Comparison of ENCODE assay signal across 8 cellular contexts in the genomic region with DNA sequence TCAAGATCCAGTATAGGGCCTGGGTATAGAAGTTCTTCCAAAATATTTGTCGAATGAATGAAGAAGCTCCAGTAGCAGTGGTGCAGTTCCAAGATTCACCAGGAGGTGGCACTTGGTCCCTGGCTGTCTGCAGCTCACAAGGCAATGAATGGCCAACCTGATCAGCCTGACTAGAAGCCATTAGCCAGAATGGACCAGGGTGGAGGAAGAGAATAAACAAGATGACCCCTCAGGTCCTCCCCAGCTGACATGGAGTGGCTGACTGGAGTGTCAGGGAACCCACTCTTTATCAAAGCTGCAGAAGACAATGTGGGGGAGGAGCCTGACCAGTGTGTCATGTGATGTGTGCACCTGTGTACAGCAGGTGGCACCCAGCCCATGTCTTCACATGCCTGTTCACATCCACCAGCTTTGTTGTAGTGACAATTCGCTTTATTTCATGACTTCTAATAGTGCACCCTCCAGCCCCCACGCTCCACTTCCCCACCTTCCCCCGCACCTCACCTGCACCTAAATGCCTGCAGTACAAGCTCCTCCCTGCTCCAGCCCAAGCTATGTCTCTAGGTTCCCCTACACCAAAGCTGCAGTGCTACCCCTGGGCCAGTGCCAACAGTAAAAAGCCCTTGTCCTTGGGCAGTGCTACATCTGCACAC. TPM values are rescaled to one million over a fixed set of nuclear protein-coding genes. Genes with fewer than 3 reads are reported as not detected.
A peak's percentile ranks its signal among the peaks of the same experiment; 100 is the strongest.
DNase-seq lines count a peak whose midpoint lies in the region; ATAC-seq and TF ChIP-seq lines count a peak whose summit lies in the region.

No MANE protein-coding gene starts in this region.

- H3K4me3 Mint-ChIP-seq in activated CD4-positive, alpha-beta memory T cell treated with anti-CD3 and anti-CD28 coated beads for 36 hours: no peak overlapping the region

- H3K36me3 ChIP-seq in lung (ENCODE audit: control insufficient read depth in 2 of 2, insufficient read depth in 2 of 2, low read length in 2 of 2): no peaks in the 10 kb centered on the region

- H3K4me3 ChIP-seq in HL-60 (replicated peaks; ENCODE audit: insufficient read depth, low read length) (no peak overlapping the region), dorsolateral prefrontal cortex (no peak overlapping the region), lung (no peak overlapping the region)

- DNase-seq in CMK (ENCODE audit: low read depth) (peak; percentile 58), HL-60 (ENCODE audit: low read depth in 1 of 2, low spot score in 1 of 2) (peak in 1 of 2 experiments; percentile 68), NCI-H748 treated with DMSO at 0.1 percent for 48 hours (lab: John Stamatoyannopoulos, UW) (peak; percentile 78), dorsolateral prefrontal cortex (peak; percentile 64 to 91 (median 80)), lung (ENCODE audit: low spot score) (peak; percentile 85)
- peak; percentile 90 for DNase-seq in activated CD4-positive, alpha-beta memory T cell treated with anti-CD3 and anti-CD28 coated beads for 36 hours
- peak; percentile 65 for DNase-seq in stimulated activated CD8-positive, alpha-beta memory T cell treated with anti-CD3 and anti-CD28 coated beads, Interleukin-12 subunit alpha, Interleukin-12 subunit beta, amount 100 ng/mL, for 4 hours (ENCODE audit: low read depth)

- peaks cover 3% of the 10 kb centered on the region for H3K27me3 ChIP-seq in HL-60 (ENCODE audit: insufficient read depth, poor library complexity, severe bottlenecking)
- H3K27me3 ChIP-seq in dorsolateral prefrontal cortex: peaks cover 0 to 36% (median 18%) of the 10 kb centered on the region in 45 donors
- H3K27me3 ChIP-seq in lung (ENCODE audit: control insufficient read depth, insufficient read depth): no peaks in the 10 kb centered on the region

- ATAC-seq in lung (ENCODE audit: insufficient read depth, low FRiP score) (peak; percentile 60), GM18868 (IDR thresholded peaks at IDR 0.05; ENCODE audit: unreplicated experiment) (no peak)

- no peaks in the 10 kb centered on the region for H3K9me3 ChIP-seq in lung (ENCODE audit: control insufficient read depth in 2 of 2, insufficient read depth in 1 of 2, low read length in 1 of 2)

- 55 to 56% methylated on average over 4 of the region's 4 CpGs for WGBS in lung, 2 donors

- H3K27ac ChIP-seq in HL-60 (replicated peaks) (no peak overlapping the region), dorsolateral prefrontal cortex (no peak overlapping the region), lung (ENCODE audit: low read depth in 1 of 2, low read length in 1 of 2) (no peak overlapping the region)

- POLR2A ChIA-PET in activated CD4-positive, alpha-beta memory T cell treated with anti-CD3 and anti-CD28 coated beads for 36 hours (lab: Charles Lee): interaction anchor here (1.6 kb wide), 1 partner anchor 9 kb away, joined by 3 read pairs; no protein-coding TSS in a partner anchor

- H3K4me1 ChIP-seq in lung (ENCODE audit: control insufficient read depth in 2 of 2, insufficient read depth in 2 of 2, low read length in 2 of 2): no peaks in the 10 kb centered on the region

- peaks cover 14% of the 10 kb centered on the region for H3K4me1 Mint-ChIP-seq in activated CD4-positive, alpha-beta memory T cell treated with anti-CD3 and anti-CD28 coated beads for 36 hours (ENCODE audit: low read depth)

- H3K36me3 Mint-ChIP-seq in activated CD4-positive, alpha-beta memory T cell treated with anti-CD3 and anti-CD28 coated beads for 36 hours: no peaks in the 10 kb centered on the region

- TF ChIP-seq CTCF in HL-60 (IDR thresholded peaks at IDR 0.05; ENCODE audit: insufficient read depth, low read length) (peak; percentile 85), dorsolateral prefrontal cortex (IDR thresholded peaks at IDR 0.05 in 54 of 56, conservative IDR thresholded peaks at IDR 0.05 in 2 of 56; ENCODE audit: low read depth in 1 of 56, partially characterized antibody in 56 of 56) (peak; percentile 82 to 99 (median 95)), lung (IDR thresholded peaks at IDR 0.05; ENCODE audit: control extremely low read depth, extremely low read depth) (peak; percentile 81)

- H3K27me3 Mint-ChIP-seq in activated CD4-positive, alpha-beta memory T cell treated with anti-CD3 and anti-CD28 coated beads for 36 hours: peaks cover 13% of the 10 kb centered on the region

- intact Hi-C loops in activated CD4-positive, alpha-beta memory T cell treated with anti-CD3 and anti-CD28 coated beads for 36 hours (cut with micrococcal nuclease): loop anchor here (1.0 to 2.0 kb wide), 3 partner anchors 104 to 296 kb away; a partner anchor contains a TSS
- intact Hi-C loops in dorsolateral prefrontal cortex (cut with DNase I): no loop called here

- CTCF ChIA-PET in activated CD4-positive, alpha-beta memory T cell treated with anti-CD3 and anti-CD28 coated beads for 36 hours (lab: Charles Lee): interaction anchor here (0.6 to 6.1 kb wide), 50 partner anchors 9 to 479 kb away, joined by 3 to 57 read pairs (median 4); a partner anchor contains a TSS

- H3K27ac Mint-ChIP-seq in activated CD4-positive, alpha-beta memory T cell treated with anti-CD3 and anti-CD28 coated beads for 36 hours: no peak overlapping the region

- no peaks in the 10 kb centered on the region for H3K9me3 Mint-ChIP-seq in activated CD4-positive, alpha-beta memory T cell treated with anti-CD3 and anti-CD28 coated beads for 36 hours

RNA-seq across cellular contexts. Expression of a gene that starts 3.0 kb away (rescaled TPM):
- under 1 TPM; 0.10 to 0.31 TPM for total RNA-seq in activated CD4-positive, alpha-beta memory T cell treated with anti-CD3 and anti-CD28 coated beads for 36 hours
- total RNA-seq in dorsolateral prefrontal cortex: 10 to 100 TPM in 2 of 120 experiments, 1 to 10 TPM in 112, under 1 TPM in 6; 0.43 to 16.5 (median 2.3) TPM
- total RNA-seq in lung: 10 to 100 TPM; 33.4 to 78.4 TPM
- polyA plus RNA-seq in lung: 10 to 100 TPM; 13.2 to 18.2 TPM
